ENCODE assay signal across 9 cellular contexts in genomic region chr3:38247366-38248035, GRCh38. TPM values are rescaled to one million over a fixed set of nuclear protein-coding genes. Genes with fewer than 3 reads are reported as not detected.
DNase-seq lines count a peak whose midpoint lies in the region; ATAC-seq, FAIRE-seq and TF ChIP-seq lines count a peak whose summit lies in the region.
"Had no signal": no experiment of that assay in that cellular context is flagged by ENCODE, and none has a peak within 500 bp of the region (broad histone marks: within the 10 kb centered on the region; RNA-seq: fewer than 3 reads in every experiment).

No MANE protein-coding gene starts in this region.

- H3K36me3 ChIP-seq in small intestine (ENCODE audit: control insufficient read depth in 2 of 2, insufficient read depth in 2 of 2, low read length in 2 of 2): peaks cover 4 to 14% of the 10 kb centered on the region in 2 donors

- H3K4me3 ChIP-seq in small intestine (ENCODE audit: low read depth in 1 of 2, low read length in 2 of 2): no peak overlapping the region
- H3K4me3 ChIP-seq: SK-N-MC had no signal

- peak; percentile 68 for TF ChIP-seq CTCF in HFFc6 (IDR thresholded peaks at IDR 0.05)

- H3K36me3 Mint-ChIP-seq in HFFc6 (ENCODE audit: low read depth) (peaks cover 31% of the 10 kb centered on the region), T-helper 17 cell (ENCODE audit: low read depth) (peaks cover 21% of the 10 kb centered on the region)

- H3K27me3 ChIP-seq in small intestine (ENCODE audit: control insufficient read depth in 2 of 2, insufficient read depth in 2 of 2, low read length in 2 of 2): no peaks in the 10 kb centered on the region

- no peak for ATAC-seq in HG02623 (IDR thresholded peaks at IDR 0.05; ENCODE audit: unreplicated experiment)
- no peak for ATAC-seq in T-helper 17 cell

- no peak for FAIRE-seq in small intestine (lab: Jason Lieb, UNC)

- no peaks in the 10 kb centered on the region for H3K4me1 ChIP-seq in small intestine (ENCODE audit: control insufficient read depth in 2 of 2, insufficient read depth in 1 of 2, low read depth in 1 of 2, low read length in 1 of 2)

- H3K4me1 Mint-ChIP-seq in HFFc6 (ENCODE audit: low read depth) (peaks cover 28% of the 10 kb centered on the region), T-helper 17 cell (peaks cover 6% of the 10 kb centered on the region)

- H3K27ac ChIP-seq in small intestine (ENCODE audit: low read depth in 1 of 2, low read length in 1 of 2): no peak overlapping the region
- H3K27ac ChIP-seq: SK-N-MC had no signal

- H3K27me3 Mint-ChIP-seq in HFFc6 (ENCODE audit: insufficient read depth): no peaks in the 10 kb centered on the region; the same call in 1 of the 2 replicates
- no peaks in the 10 kb centered on the region for H3K27me3 Mint-ChIP-seq in T-helper 17 cell

- peak; percentile 92 for DNase-seq in HFFc6
- DNase-seq in T1000 (lab: John Stamatoyannopoulos, UW): peak; percentile 16
- peak; percentile 75 for DNase-seq in glomerular visceral epithelial cell (ENCODE audit: extremely low spot score)
- DNase-seq in small intestine: peak; percentile 14
- no peak for DNase-seq in mesenteric fat pad (ENCODE audit: low spot score)
- DNase-seq in T-helper 17 cell: no peak
- DNase-seq: effector CD4-positive, alpha-beta T cell had no signal

- no peaks in the 10 kb centered on the region for H3K9me3 Mint-ChIP-seq in HFFc6

- H3K9me3 ChIP-seq in small intestine (ENCODE audit: control insufficient read depth, low read depth) (no peaks in the 10 kb centered on the region), T-helper 17 cell (ENCODE audit: control insufficient read depth, low read length, poor library complexity, severe bottlenecking) (no peaks in the 10 kb centered on the region)

- peak overlapping the region; percentile 8; the same call in 1 of the 2 replicates for H3K4me3 Mint-ChIP-seq in HFFc6
- H3K4me3 Mint-ChIP-seq in T-helper 17 cell: no peak overlapping the region

- H3K27ac Mint-ChIP-seq in HFFc6 (peak overlapping the region; percentile 84), T-helper 17 cell (no peak overlapping the region)

RNA-seq across cellular contexts. Expression of gene SLC22A13, which starts 18.1 kb away (rescaled TPM):
- total RNA-seq in HFFc6 (2021; fragmentation: NEBNext Ultra II Directional; extraction: Animal tissue kit (Norgen Biotek cat#: 25700)): under 1 TPM in 5 of 6 experiments, not detected in 1; 0.17 to 0.30 (median 0.20) TPM
- polyA plus RNA-seq in small intestine: under 1 TPM in 1 of 3 donors, not detected in 2; 0.15 TPM
- total RNA-seq in mesenteric fat pad: 1.00 TPM
- under 1 TPM; 0.23 to 0.32 TPM for total RNA-seq in T-helper 17 cell

RNA-seq across cellular contexts. Expression of gene SLC22A14, which starts 34.6 kb away (rescaled TPM):
- under 1 TPM in 1 of 6 experiments, not detected in 5; 0.09 TPM for total RNA-seq in HFFc6 (2021; fragmentation: NEBNext Ultra II Directional; extraction: Animal tissue kit (Norgen Biotek cat#: 25700))
- under 1 TPM in 2 of 3 donors, not detected in 1; 0.04 to 0.27 TPM for polyA plus RNA-seq in small intestine
- total RNA-seq in mesenteric fat pad: 0.48 TPM
- total RNA-seq in T-helper 17 cell: under 1 TPM in 1 of 2 donors, not detected in 1; 0.23 TPM

Comparison
In these comparisons a context has a peak if more than half of its experiments do, and no peak if none do; other contexts are left out.
1. DNase-seq: peak in HFFc6 (single experiment), T1000 (single experiment), glomerular visceral epithelial cell (single experiment) and small intestine (single experiment); none in mesenteric fat pad (single experiment) and T-helper 17 cell (0 of 3).